Comparison of ENCODE assay signal across 10 cellular contexts in the genomic region with DNA sequence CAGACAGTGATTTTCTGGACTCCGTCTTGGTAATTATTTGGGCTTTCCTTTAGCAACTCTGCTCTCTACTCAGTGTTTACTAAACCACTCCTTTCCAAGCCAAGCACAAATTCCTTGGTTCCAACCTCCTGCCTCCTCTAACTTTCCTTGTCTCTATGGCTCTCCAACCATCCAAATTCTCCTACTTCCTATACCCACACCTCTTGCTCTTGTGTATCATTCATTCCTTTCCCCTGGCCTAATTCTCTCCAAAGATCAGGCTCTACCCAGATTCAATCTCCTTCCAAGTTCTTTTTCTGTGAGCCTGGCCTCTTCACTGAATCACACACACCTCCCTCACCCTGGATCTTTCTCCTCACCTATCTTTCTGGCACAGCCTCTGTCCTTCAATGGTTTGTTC. TPM values are rescaled to one million over a fixed set of nuclear protein-coding genes. Genes with fewer than 3 reads are reported as not detected.
DNase-seq lines count a peak whose midpoint lies in the region; ATAC-seq, FAIRE-seq and TF ChIP-seq lines count a peak whose summit lies in the region.
"Had no signal": no experiment of that assay in that cellular context is flagged by ENCODE, and none has a peak within 500 bp of the region (broad histone marks: within the 10 kb centered on the region; RNA-seq: fewer than 3 reads in every experiment).

No MANE protein-coding gene starts in this region.

- no peak overlapping the region for H2BK12ac ChIP-seq in H1 (ENCODE audit: low read depth, low read length)

- H3K4me2 ChIP-seq in H1 (ENCODE audit: insufficient read depth in 1 of 2, low read depth in 2 of 2, low read length in 2 of 2): peak overlapping the region; percentile 96 to 98; a peak in 2 of 4 replicates
- peak overlapping the region; percentile 97 for H3K4me2 ChIP-seq in parathyroid adenoma (ENCODE audit: low read length)

- no peak overlapping the region for H3K56ac ChIP-seq in H1 (replicated peaks; ENCODE audit: insufficient read length, low read depth, low read length)

- no peak overlapping the region for H4K8ac ChIP-seq in H1 (ENCODE audit: extremely low read depth, insufficient read depth, low read length)

- H3K23ac ChIP-seq in H1 (ENCODE audit: insufficient read length): no peak overlapping the region

- H3K23me2 ChIP-seq in H1 (ENCODE audit: low read depth, low read length): peaks cover 8% of the 10 kb centered on the region

- H2BK20ac ChIP-seq in H1 (ENCODE audit: low read length): no peak overlapping the region

- H3K18ac ChIP-seq in H1 (ENCODE audit: extremely low read depth, low read length): no peak overlapping the region

- no peak for ATAC-seq in HG03342 (IDR thresholded peaks at IDR 0.05; ENCODE audit: unreplicated experiment)

- no peak for TF ChIP-seq POLR2A in H1 (IDR thresholded peaks at IDR 0.05; ENCODE audit: control extremely low read depth in 1 of 2, low read depth in 2 of 2, low read length in 2 of 2)

- H3K9ac ChIP-seq in ES-I3 (ENCODE audit: low read depth, low read length): peak overlapping the region; percentile 64; the same call in 1 of the 2 replicates
- peak overlapping the region; percentile 98 for H3K9ac ChIP-seq in NT2/D1 (ENCODE audit: insufficient read length, low read depth)
- H3K9ac ChIP-seq in H1 (replicated peaks in 1 of 4; ENCODE audit: extremely low read depth in 1 of 4, low read depth in 3 of 4, low read length in 3 of 4): no peak overlapping the region; a peak in 1 of 7 replicates
- H3K9ac ChIP-seq in parathyroid adenoma: no peak overlapping the region

- H3K4me3 ChIP-seq in NT2/D1 (ENCODE audit: insufficient read length, low read depth): peak overlapping the region; percentile 84
- H3K4me3 ChIP-seq in H1 (ENCODE audit: extremely low read depth in 1 of 4, insufficient read depth in 2 of 4, low read depth in 3 of 4, low read length in 4 of 4): peak overlapping the region in 3 of 4 experiments; percentile 9 to 75 (median 69); a peak in 5 of 8 replicates
- H3K4me3 ChIP-seq in parathyroid adenoma (ENCODE audit: low read depth, low read length): peak overlapping the region; percentile 95

- H3K36me3 ChIP-seq in ES-I3 (ENCODE audit: insufficient read depth, low read length): peaks cover 19% of the 10 kb centered on the region
- H3K36me3 ChIP-seq in NT2/D1 (ENCODE audit: insufficient read depth, insufficient read length, low read length): peaks cover 46% of the 10 kb centered on the region
- H3K36me3 ChIP-seq in H1 (ENCODE audit: control insufficient read depth in 2 of 4, insufficient read depth in 4 of 4, low read length in 3 of 4): peaks cover 8 to 16% (median 14%) of the 10 kb centered on the region in 4 experiments
- no peaks in the 10 kb centered on the region for H3K36me3 ChIP-seq in parathyroid adenoma (ENCODE audit: control insufficient read depth, insufficient read depth, low read length)

- WGBS in H1 (ENCODE audit: extremely low coverage in 1 of 2, insufficient coverage in 1 of 2, insufficient read length in 1 of 2, insufficient replicate concordance in 2 of 2, low coverage in 1 of 2, low lambda C conversion rate in 2 of 2, missing lambda C conversion rate in 1 of 2), 2 experiments: 100% methylated on average over 1 of the region's 1 CpG; no CpG with 5 or more reads in 1 of the 2 experiments

- no peak overlapping the region for H3K27ac ChIP-seq in H1 (ENCODE audit: low read depth, low read length)
- peak overlapping the region; percentile 94 for H3K27ac ChIP-seq in parathyroid adenoma

- H2AFZ ChIP-seq in H1 (ENCODE audit: low read length): no peak overlapping the region
- H2AFZ ChIP-seq in parathyroid adenoma: no peak overlapping the region

- no peak for TF ChIP-seq EP300 in H1 (IDR thresholded peaks at IDR 0.05; ENCODE audit: borderline replicate concordance in 1 of 2, low read depth in 2 of 2, low read length in 2 of 2)

- no peak overlapping the region for H4K91ac ChIP-seq in H1 (replicated peaks; ENCODE audit: insufficient read length, low read length)

- no peak overlapping the region for H2AK5ac ChIP-seq in H1 (ENCODE audit: low read depth, low read length)

- H2BK5ac ChIP-seq in H1 (ENCODE audit: low read depth, low read length): no peak overlapping the region

- no peak overlapping the region for H2BK15ac ChIP-seq in H1 (ENCODE audit: low read length)

- POLR2A ChIA-PET in H1 (lab: Charles Lee; ENCODE audit: partially characterized antibody): interaction anchor here (1.0 to 13.4 kb wide), 4 partner anchors 7 to 248 kb away, joined by 4 to 223 read pairs (median 22); partner anchors contain the start of genes ACAP1 and GPS2

- H3K4ac ChIP-seq in H1 (replicated peaks; ENCODE audit: insufficient read length, low read depth, low read length): no peak overlapping the region

- FAIRE-seq in H1 (lab: Jason Lieb, UNC): no peak
- FAIRE-seq: pancreas had no signal

- CTCF ChIA-PET in H1 (lab: Charles Lee; ENCODE audit: partially characterized antibody): interaction anchor here (1.2 to 9.3 kb wide), 6 partner anchors 7 to 57 kb away, joined by 3 to 167 read pairs (median 7); no protein-coding TSS in a partner anchor

- DNase-seq in NT2/D1 (ENCODE audit: low read depth, low spot score) (no peak), H1 (ENCODE audit: low read depth in 1 of 2, low spot score in 2 of 2) (no peak), amniotic stem cell (lab: John Stamatoyannopoulos, UW) (no peak), SK-N-DZ (ENCODE audit: low spot score) (no peak)
- no peak for DNase-seq in effector CD8-positive, alpha-beta T cell (lab: John Stamatoyannopoulos, UW)
- DNase-seq: activated CD4-positive, alpha-beta T cell treated with anti-CD3 and anti-CD28 coated beads, Interleukin-2, amount 50 U/mL, for 48 hours had no signal

- H3K79me2 ChIP-seq in H1 (ENCODE audit: control insufficient read depth in 1 of 2, insufficient read depth in 2 of 2, low read length in 2 of 2): peaks cover 0 to 14% of the 10 kb centered on the region in 2 experiments; a peak in 2 of 4 replicates
- H3K79me2 ChIP-seq in parathyroid adenoma: peaks cover 7% of the 10 kb centered on the region

- TF ChIP-seq RAD21 in H1 (IDR thresholded peaks at IDR 0.05 in 1 of 2, conservative IDR thresholded peaks at IDR 0.05 in 1 of 2; ENCODE audit: low read depth in 2 of 2, low read length in 2 of 2): no peak

- H3K9me3 ChIP-seq in ES-I3 (ENCODE audit: control insufficient read depth, insufficient read depth, low read length) (no peaks in the 10 kb centered on the region), NT2/D1 (ENCODE audit: insufficient read depth, low read length) (no peaks in the 10 kb centered on the region), H1 (ENCODE audit: insufficient read depth in 2 of 2, low read depth in 1 of 2, low read length in 1 of 2) (no peaks in the 10 kb centered on the region), parathyroid adenoma (ENCODE audit: control insufficient read depth, low read length) (no peaks in the 10 kb centered on the region)
- H3K9me3 ChIP-seq: pancreas had no signal

- H4K20me1 ChIP-seq in H1 (replicated peaks in 1 of 2; ENCODE audit: control insufficient read depth in 1 of 2, insufficient read depth in 2 of 2, low read length in 2 of 2): peaks cover 2 to 6% of the 10 kb centered on the region in 2 experiments

- no peak for TF ChIP-seq CTCF in H1 (IDR thresholded peaks at IDR 0.05; ENCODE audit: control extremely low read depth in 1 of 3, insufficient read depth in 1 of 3, low read depth in 1 of 3, low read length in 3 of 3)
- TF ChIP-seq CTCF in parathyroid adenoma (IDR thresholded peaks at IDR 0.05): no peak

- no peak overlapping the region for H2BK120ac ChIP-seq in H1 (replicated peaks; ENCODE audit: low read depth, low read length)

- H3K79me1 ChIP-seq in H1 (ENCODE audit: low read depth, low read length): peaks cover 2% of the 10 kb centered on the region; the same call in 1 of the 2 replicates

- no peak overlapping the region for H3K14ac ChIP-seq in H1 (ENCODE audit: insufficient read length)

- H3K4me1 ChIP-seq in ES-I3 (ENCODE audit: insufficient read depth, low read length): peaks cover 4% of the 10 kb centered on the region
- no peaks in the 10 kb centered on the region for H3K4me1 ChIP-seq in NT2/D1 (ENCODE audit: insufficient read depth, insufficient read length)
- peaks cover 0 to 19% (median 8%) of the 10 kb centered on the region in 4 experiments; a peak in 6 of 7 replicates for H3K4me1 ChIP-seq in H1 (replicated peaks in 1 of 4; ENCODE audit: control insufficient read depth in 3 of 4, insufficient read depth in 4 of 4, low read length in 3 of 4)
- H3K4me1 ChIP-seq in parathyroid adenoma: peaks cover 9% of the 10 kb centered on the region

- H4K5ac ChIP-seq in H1 (ENCODE audit: insufficient read length, low read depth, low read length): no peak overlapping the region

- H3K27me3 ChIP-seq in NT2/D1 (ENCODE audit: insufficient read depth, insufficient read length) (no peaks in the 10 kb centered on the region), H1 (replicated peaks in 1 of 4; ENCODE audit: control insufficient read depth in 3 of 4, extremely low read depth in 1 of 4, insufficient read depth in 3 of 4, low read length in 3 of 4) (no peaks in the 10 kb centered on the region; a peak in 1 of 7 replicates), parathyroid adenoma (ENCODE audit: control insufficient read depth, insufficient read depth, low read length) (no peaks in the 10 kb centered on the region)
- H3K27me3 ChIP-seq: pancreas had no signal

RNA-seq across cellular contexts. Expression of gene NEURL4, which starts 1.1 kb away (rescaled TPM):
- 46.8 and 55.4 TPM in 2 replicates for total RNA-seq in H1 (2021; fragmentation: NEBNext Ultra II Directional; extraction: Animal tissue kit (Norgen Biotek cat#: 25700))
- 29.6 and 39.9 TPM in 2 replicates for polyA plus RNA-seq in H1 (2011; rRNA removed)
- 25.8 TPM for polyA plus RNA-seq in H1 (2011; cell fraction: cytosol; rRNA removed)
- 261 TPM for polyA plus RNA-seq in H1 (2011; cell fraction: nucleus; rRNA removed)
- polyA plus RNA-seq in H1 (2012, experiment 1 of 2): 32.3 to 49.5 TPM (median 46.3 TPM) in 4 replicates
- 25.9 TPM for polyA plus RNA-seq in H1 (2012, experiment 2 of 2)
- polyA plus RNA-seq in H1 (2013, experiment 1 of 2): 18.6 TPM
- 19.7 TPM for polyA plus RNA-seq in H1 (2013, experiment 2 of 2)
- 32.3 and 33.5 TPM in 2 replicates for polyA minus RNA-seq in H1 (2011; rRNA and poly(A)+ RNA removed)
- 21.3 TPM for polyA minus RNA-seq in H1 (2011; cell fraction: cytosol; rRNA and poly(A)+ RNA removed)
- polyA minus RNA-seq in H1 (2011; cell fraction: nucleus; rRNA and poly(A)+ RNA removed): 76.2 TPM
- polyA plus RNA-seq in SK-N-DZ (2014; cell fraction: cytosol; rRNA removed): 22.0 and 26.4 TPM in 2 replicates
- polyA plus RNA-seq in SK-N-DZ (2014; cell fraction: nucleus; rRNA removed): 175 and 247 TPM in 2 replicates

RNA-seq across cellular contexts. Expression of gene ACAP1, which starts 8.3 kb away (rescaled TPM):
- total RNA-seq in H1 (2021; fragmentation: NEBNext Ultra II Directional; extraction: Animal tissue kit (Norgen Biotek cat#: 25700)): 45.1 and 49.2 TPM in 2 replicates
- 11.9 and 18.0 TPM in 2 replicates for polyA plus RNA-seq in H1 (2011; rRNA removed)
- polyA plus RNA-seq in H1 (2011; cell fraction: cytosol; rRNA removed): 21.2 TPM
- polyA plus RNA-seq in H1 (2011; cell fraction: nucleus; rRNA removed): 48.4 TPM
- polyA plus RNA-seq in H1 (2012, experiment 1 of 2): 17.1 to 31.0 TPM (median 26.1 TPM) in 4 replicates
- polyA plus RNA-seq in H1 (2012, experiment 2 of 2): 15.8 TPM
- polyA plus RNA-seq in H1 (2013, experiment 1 of 2): 41.6 TPM
- 42.2 TPM for polyA plus RNA-seq in H1 (2013, experiment 2 of 2)
- 9.9 and 20.3 TPM in 2 replicates for polyA minus RNA-seq in H1 (2011; rRNA and poly(A)+ RNA removed)
- polyA minus RNA-seq in H1 (2011; cell fraction: cytosol; rRNA and poly(A)+ RNA removed): 11.6 TPM
- 10.8 TPM for polyA minus RNA-seq in H1 (2011; cell fraction: nucleus; rRNA and poly(A)+ RNA removed)
- 1.1 and 4.8 TPM in 2 replicates for polyA plus RNA-seq in SK-N-DZ (2014; cell fraction: cytosol; rRNA removed)
- polyA plus RNA-seq in SK-N-DZ (2014; cell fraction: nucleus; rRNA removed): 0.21 and 2.6 TPM in 2 replicates

RNA-seq across cellular contexts. Expression of gene GPS2, which starts 12.8 kb away (rescaled TPM):
- 67.0 and 74.8 TPM in 2 replicates for total RNA-seq in H1 (2021; fragmentation: NEBNext Ultra II Directional; extraction: Animal tissue kit (Norgen Biotek cat#: 25700))
- polyA plus RNA-seq in H1 (2011; rRNA removed): 152 and 203 TPM in 2 replicates
- 79.1 TPM for polyA plus RNA-seq in H1 (2011; cell fraction: cytosol; rRNA removed)
- polyA plus RNA-seq in H1 (2011; cell fraction: nucleus; rRNA removed): 153 TPM
- polyA plus RNA-seq in H1 (2012, experiment 1 of 2): 73.9 to 93.2 TPM (median 88.0 TPM) in 4 replicates
- 103 TPM for polyA plus RNA-seq in H1 (2012, experiment 2 of 2)
- polyA plus RNA-seq in H1 (2013, experiment 1 of 2): 63.1 TPM
- polyA plus RNA-seq in H1 (2013, experiment 2 of 2): 58.9 TPM
- polyA minus RNA-seq in H1 (2011; rRNA and poly(A)+ RNA removed): 43.0 and 79.6 TPM in 2 replicates
- 44.0 TPM for polyA minus RNA-seq in H1 (2011; cell fraction: cytosol; rRNA and poly(A)+ RNA removed)
- 47.7 TPM for polyA minus RNA-seq in H1 (2011; cell fraction: nucleus; rRNA and poly(A)+ RNA removed)
- 96.9 and 117 TPM in 2 replicates for polyA plus RNA-seq in SK-N-DZ (2014; cell fraction: cytosol; rRNA removed)
- 237 and 334 TPM in 2 replicates for polyA plus RNA-seq in SK-N-DZ (2014; cell fraction: nucleus; rRNA removed)

RNA-seq across cellular contexts. Expression of gene EIF5A, which starts 20.6 kb away (rescaled TPM):
- total RNA-seq in H1 (2021; fragmentation: NEBNext Ultra II Directional; extraction: Animal tissue kit (Norgen Biotek cat#: 25700)): 1,158 and 1,172 TPM in 2 replicates
- 717 and 962 TPM in 2 replicates for polyA plus RNA-seq in H1 (2011; rRNA removed)
- 875 TPM for polyA plus RNA-seq in H1 (2011; cell fraction: cytosol; rRNA removed)
- polyA plus RNA-seq in H1 (2011; cell fraction: nucleus; rRNA removed): 719 TPM
- 1,190 to 1,288 TPM (median 1,234 TPM) in 4 replicates for polyA plus RNA-seq in H1 (2012, experiment 1 of 2)
- polyA plus RNA-seq in H1 (2012, experiment 2 of 2): 1,228 TPM
- polyA plus RNA-seq in H1 (2013, experiment 1 of 2): 992 TPM
- polyA plus RNA-seq in H1 (2013, experiment 2 of 2): 1,009 TPM
- 837 and 958 TPM in 2 replicates for polyA minus RNA-seq in H1 (2011; rRNA and poly(A)+ RNA removed)
- polyA minus RNA-seq in H1 (2011; cell fraction: cytosol; rRNA and poly(A)+ RNA removed): 476 TPM
- 281 TPM for polyA minus RNA-seq in H1 (2011; cell fraction: nucleus; rRNA and poly(A)+ RNA removed)
- 736 and 827 TPM in 2 replicates for polyA plus RNA-seq in SK-N-DZ (2014; cell fraction: cytosol; rRNA removed)
- polyA plus RNA-seq in SK-N-DZ (2014; cell fraction: nucleus; rRNA removed): 269 and 309 TPM in 2 replicates

RNA-seq across cellular contexts. Expression of gene KCTD11, which starts 24.0 kb away (rescaled TPM):
- 8.7 and 9.2 TPM in 2 replicates for total RNA-seq in H1 (2021; fragmentation: NEBNext Ultra II Directional; extraction: Animal tissue kit (Norgen Biotek cat#: 25700))
- polyA plus RNA-seq in H1 (2011; rRNA removed): 8.6 and 11.7 TPM in 2 replicates
- 8.3 TPM for polyA plus RNA-seq in H1 (2011; cell fraction: cytosol; rRNA removed)
- 7.2 TPM for polyA plus RNA-seq in H1 (2011; cell fraction: nucleus; rRNA removed)
- 8.6 to 9.4 TPM (median 9.2 TPM) in 4 replicates for polyA plus RNA-seq in H1 (2012, experiment 1 of 2)
- 11.2 TPM for polyA plus RNA-seq in H1 (2012, experiment 2 of 2)
- 4.6 TPM for polyA plus RNA-seq in H1 (2013, experiment 1 of 2)
- 4.5 TPM for polyA plus RNA-seq in H1 (2013, experiment 2 of 2)
- polyA minus RNA-seq in H1 (2011; rRNA and poly(A)+ RNA removed): 6.0 and 7.7 TPM in 2 replicates
- 3.0 TPM for polyA minus RNA-seq in H1 (2011; cell fraction: cytosol; rRNA and poly(A)+ RNA removed)
- 5.4 TPM for polyA minus RNA-seq in H1 (2011; cell fraction: nucleus; rRNA and poly(A)+ RNA removed)
- polyA plus RNA-seq in SK-N-DZ (2014; cell fraction: cytosol; rRNA removed): 1.0 and 1.1 TPM in 2 replicates
- 0.36 and 0.41 TPM in 2 replicates for polyA plus RNA-seq in SK-N-DZ (2014; cell fraction: nucleus; rRNA removed)

Comparison
In these comparisons a context has a peak if more than half of its experiments do, and no peak if none do; other contexts are left out.
1. H3K9ac ChIP-seq: peak in ES-I3 (single experiment) and NT2/D1 (single experiment); none in H1 (0 of 4) and parathyroid adenoma (single experiment).
2. Peak in every context shown above with its lines, with median percentiles within 50 percentile points of each other: H3K4me3 ChIP-seq.